In genomic region chr16:30844671-30845449, GRCh38 we compare ENCODE assay signal across 8 cellular contexts. TPM values are rescaled to one million over a fixed set of nuclear protein-coding genes. Genes with fewer than 3 reads are reported as not detected.
DNase-seq lines count a peak whose midpoint lies in the region; ATAC-seq and TF ChIP-seq lines count a peak whose summit lies in the region.

No MANE protein-coding gene starts in this region.

- H4K20me1 ChIP-seq in KMS-11 (ENCODE audit: insufficient read depth) = no peaks in the 10 kb centered on the region
- no peaks in the 10 kb centered on the region for H4K20me1 ChIP-seq in fibroblast of lung (ENCODE audit: control insufficient read depth, extremely low read depth, insufficient read depth, low read length)

- H3K9me3 Mint-ChIP-seq in activated T-cell treated with anti-CD3 and anti-CD28 coated beads, Interleukin-2, amount 50 U/mL, for 4 hours = no peaks in the 10 kb centered on the region
- peaks cover 3% of the 10 kb centered on the region for H3K9me3 Mint-ChIP-seq in nephron

- H3K9me3 ChIP-seq in Peyer's patch (no peaks in the 10 kb centered on the region), fibroblast of lung (ENCODE audit: control insufficient read depth, insufficient read depth, low read depth, low read length) (no peaks in the 10 kb centered on the region)

- no peak for TF ChIP-seq POLR2A in Peyer's patch (IDR thresholded peaks at IDR 0.05)

- peak; percentile 89 to 97 for ATAC-seq in activated T-cell treated with anti-CD3 and anti-CD28 coated beads, Interleukin-2, amount 50 U/mL, for 4 hours
- no peak for ATAC-seq in HG03139 (IDR thresholded peaks at IDR 0.05; ENCODE audit: unreplicated experiment)

- no peaks in the 10 kb centered on the region for H3K27me3 Mint-ChIP-seq in activated T-cell treated with anti-CD3 and anti-CD28 coated beads, Interleukin-2, amount 50 U/mL, for 4 hours (ENCODE audit: low read depth)
- H3K27me3 Mint-ChIP-seq in nephron (ENCODE audit: low read depth) = no peaks in the 10 kb centered on the region

- no peaks in the 10 kb centered on the region for H3K79me2 ChIP-seq in KMS-11 (ENCODE audit: insufficient read depth, low read depth)
- H3K79me2 ChIP-seq in fibroblast of lung (ENCODE audit: control insufficient read depth, insufficient read depth, low read length) = no peaks in the 10 kb centered on the region

- peak; percentile 64 to 85 (median 81) for DNase-seq in Peyer's patch
- DNase-seq in activated T-cell treated with anti-CD3 and anti-CD28 coated beads, Interleukin-2, amount 50 U/mL, for 4 hours = peak; percentile 74
- peak; percentile 74 to 95 for DNase-seq in fibroblast of lung (ENCODE audit: low read depth in 2 of 2)
- DNase-seq in stimulated activated naive CD4-positive, alpha-beta T cell treated with Interleukin-2 at 50 U/mL for 16 hours (lab: John Stamatoyannopoulos, UW) = peak; percentile 69

- H3K27me3 ChIP-seq in KMS-11 (ENCODE audit: insufficient read depth, low read depth) (no peaks in the 10 kb centered on the region), Peyer's patch (no peaks in the 10 kb centered on the region), fibroblast of lung (ENCODE audit: control insufficient read depth, insufficient read depth, low read length) (no peaks in the 10 kb centered on the region)

- peaks cover 6% of the 10 kb centered on the region for H3K4me1 ChIP-seq in KMS-11 (ENCODE audit: low read depth, poor library complexity, severe bottlenecking)
- H3K4me1 ChIP-seq in Peyer's patch = peaks cover 0 to 6% (median 5%) of the 10 kb centered on the region in 4 donors
- peaks cover 3% of the 10 kb centered on the region for H3K4me1 ChIP-seq in fibroblast of lung (ENCODE audit: control insufficient read depth, extremely low read depth, insufficient read depth, low read length)

- H3K4me3 Mint-ChIP-seq in activated T-cell treated with anti-CD3 and anti-CD28 coated beads, Interleukin-2, amount 50 U/mL, for 4 hours = no peak overlapping the region
- H3K4me3 Mint-ChIP-seq in nephron = no peak overlapping the region

- H3K27ac Mint-ChIP-seq in nephron = peak overlapping the region; percentile 14 to 80 (median 49)

- H2AFZ ChIP-seq in KMS-11 (ENCODE audit: low read depth) = peak overlapping the region; percentile 88
- H2AFZ ChIP-seq in fibroblast of lung (ENCODE audit: low read length) = peak overlapping the region; percentile 77

- H3K36me3 Mint-ChIP-seq in activated T-cell treated with anti-CD3 and anti-CD28 coated beads, Interleukin-2, amount 50 U/mL, for 4 hours (ENCODE audit: insufficient read depth) = no peaks in the 10 kb centered on the region
- peaks cover 18% of the 10 kb centered on the region for H3K36me3 Mint-ChIP-seq in nephron (ENCODE audit: low read depth)

- H3K36me3 ChIP-seq in KMS-11 (ENCODE audit: insufficient read depth) (no peaks in the 10 kb centered on the region), Peyer's patch (no peaks in the 10 kb centered on the region), fibroblast of lung (ENCODE audit: control insufficient read depth, insufficient read depth, low read length) (no peaks in the 10 kb centered on the region)

- H3K4me1 Mint-ChIP-seq in activated T-cell treated with anti-CD3 and anti-CD28 coated beads, Interleukin-2, amount 50 U/mL, for 4 hours (ENCODE audit: low read depth) = peaks cover 9% of the 10 kb centered on the region
- H3K4me1 Mint-ChIP-seq in nephron = peaks cover 11% of the 10 kb centered on the region

- no peak overlapping the region for H3K9ac ChIP-seq in KMS-11
- no peak overlapping the region for H3K9ac ChIP-seq in fibroblast of lung (ENCODE audit: insufficient read depth, low read length)

- H3K4me2 ChIP-seq in KMS-11 = peak overlapping the region; percentile 15; the same call in 1 of the 2 replicates
- peak overlapping the region; percentile 53 for H3K4me2 ChIP-seq in fibroblast of lung (ENCODE audit: extremely low read depth, insufficient read depth, low read length)

- H3K4me3 ChIP-seq in KMS-11 (IDR thresholded peaks at IDR 0.05; ENCODE audit: insufficient read depth, low read depth, low read length) (no peak overlapping the region), Peyer's patch (peak overlapping the region in 2 of 4 donors; percentile 15), fibroblast of lung (replicated peaks in 1 of 4; ENCODE audit: control extremely low read depth in 1 of 4, insufficient read depth in 1 of 4, low read depth in 3 of 4, low read length in 4 of 4) (peak overlapping the region in 3 of 4 experiments; percentile 21 to 29 (median 24))

- TF ChIP-seq CTCF in GM12874 (IDR thresholded peaks at IDR 0.05; ENCODE audit: insufficient read depth, low read depth, low read length) = peak; percentile 87
- peak; percentile 95 for TF ChIP-seq CTCF in KMS-11 (conservative IDR thresholded peaks at IDR 0.05; ENCODE audit: low read depth, low read length)
- peak; percentile 65 to 98 (median 92) for TF ChIP-seq CTCF in Peyer's patch (IDR thresholded peaks at IDR 0.05)
- peak; percentile 96 to 97 for TF ChIP-seq CTCF in fibroblast of lung (conservative IDR thresholded peaks at IDR 0.05 in 1 of 2, IDR thresholded peaks at IDR 0.05 in 1 of 2; ENCODE audit: low read depth in 1 of 2, low read length in 2 of 2)
- TF ChIP-seq CTCF in nephron (IDR thresholded peaks at IDR 0.05; ENCODE audit: unreplicated experiment in 3 of 3) = peak; percentile 54 to 74 (median 72)

- H3K27ac ChIP-seq in KMS-11 (no peak overlapping the region), Peyer's patch (peak overlapping the region; percentile 19 to 55 (median 34)), fibroblast of lung (ENCODE audit: insufficient read depth, low read length) (no peak overlapping the region)

RNA-seq across cellular contexts. Expression of gene BCL7C, which starts 49.0 kb away (rescaled TPM):
- total RNA-seq in Peyer's patch (10 to 100 TPM; 12.1 to 23.9 (median 17.8) TPM), fibroblast of lung (28.2 and 31.3 TPM in 2 replicates)
- 10 to 100 TPM; 22.1 to 24.8 (median 23.7) TPM for total RNA-seq in activated T-cell treated with anti-CD3 and anti-CD28 coated beads, Interleukin-2, amount 50 U/mL, for 4 hours
- polyA plus RNA-seq in fibroblast of lung = 24.8 and 25.6 TPM in 2 replicates
- 31.0 and 45.2 TPM in 2 replicates for polyA plus RNA-seq in fibroblast of lung (2012)
- 5.8 and 9.5 TPM in 2 replicates for polyA minus RNA-seq in fibroblast of lung (ENCODE audit: low replicate concordance)

RNA-seq across cellular contexts. Expression of gene CTF1, which starts 51.6 kb away (rescaled TPM):
- 1 to 10 TPM in 1 of 4 donors, not detected in 3; 1.2 TPM for total RNA-seq in Peyer's patch
- total RNA-seq in activated T-cell treated with anti-CD3 and anti-CD28 coated beads, Interleukin-2, amount 50 U/mL, for 4 hours = under 1 TPM; 0.18 to 0.33 (median 0.28) TPM
- total RNA-seq in fibroblast of lung = 1.8 and 5.3 TPM in 2 replicates
- 8.8 and 9.8 TPM in 2 replicates for polyA plus RNA-seq in fibroblast of lung
- polyA plus RNA-seq in fibroblast of lung (2012) = 9.3 and 10.5 TPM in 2 replicates
- polyA minus RNA-seq in fibroblast of lung (ENCODE audit: low replicate concordance) = 19.1 and 31.8 TPM in 2 replicates

RNA-seq across cellular contexts. Expression of gene ZNF629, which starts 57.9 kb away (rescaled TPM):
- 10 to 100 TPM; 10.9 to 28.7 (median 19.0) TPM for total RNA-seq in Peyer's patch
- total RNA-seq in activated T-cell treated with anti-CD3 and anti-CD28 coated beads, Interleukin-2, amount 50 U/mL, for 4 hours = 1 to 10 TPM; 5.3 to 7.0 (median 7.0) TPM
- total RNA-seq in fibroblast of lung = 6.4 and 7.3 TPM in 2 replicates
- polyA plus RNA-seq in fibroblast of lung = 5.8 and 6.2 TPM in 2 replicates
- polyA plus RNA-seq in fibroblast of lung (2012) = 13.5 and 14.3 TPM in 2 replicates
- polyA minus RNA-seq in fibroblast of lung (ENCODE audit: low replicate concordance) = 12.2 and 15.9 TPM in 2 replicates

Comparison
In these comparisons a context has a peak if more than half of its experiments do, and no peak if none do; other contexts are left out.
1. H3K27ac ChIP-seq: peak in Peyer's patch (4 of 4); none in KMS-11 (single experiment) and fibroblast of lung (single experiment).
2. Peak in every context shown above with its lines, with median percentiles within 50 percentile points of each other: CTCF ChIP-seq and DNase-seq.